In the genomic region with DNA sequence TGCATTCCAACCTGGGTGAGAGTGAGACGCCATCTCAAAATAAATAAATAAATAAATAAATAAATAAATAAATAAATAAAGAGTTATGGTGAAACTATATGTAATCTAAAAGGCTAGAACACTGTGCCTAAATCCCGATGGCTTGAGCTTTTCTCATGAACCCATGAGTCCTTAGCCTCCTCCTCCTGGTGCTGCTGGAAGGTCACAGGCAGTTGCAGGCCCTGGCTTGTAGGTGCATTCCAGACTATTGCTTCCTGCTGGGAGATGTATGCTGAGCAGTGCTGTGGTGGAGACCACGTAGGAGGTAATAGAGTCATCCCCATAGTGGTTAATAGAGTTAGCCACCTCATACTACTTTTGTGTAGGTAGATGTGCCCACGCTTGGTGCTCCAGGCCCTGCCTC, we compare ENCODE assay signal across 1 cellular context.
TF ChIP-seq lines count a peak whose summit lies in the region.

No MANE protein-coding gene starts in this region.

TF ChIP-seq in K562, 482 proteins besides CTCF, POLR2A, EP300 and RAD21:
- TF ChIP-seq, protein P1, sequence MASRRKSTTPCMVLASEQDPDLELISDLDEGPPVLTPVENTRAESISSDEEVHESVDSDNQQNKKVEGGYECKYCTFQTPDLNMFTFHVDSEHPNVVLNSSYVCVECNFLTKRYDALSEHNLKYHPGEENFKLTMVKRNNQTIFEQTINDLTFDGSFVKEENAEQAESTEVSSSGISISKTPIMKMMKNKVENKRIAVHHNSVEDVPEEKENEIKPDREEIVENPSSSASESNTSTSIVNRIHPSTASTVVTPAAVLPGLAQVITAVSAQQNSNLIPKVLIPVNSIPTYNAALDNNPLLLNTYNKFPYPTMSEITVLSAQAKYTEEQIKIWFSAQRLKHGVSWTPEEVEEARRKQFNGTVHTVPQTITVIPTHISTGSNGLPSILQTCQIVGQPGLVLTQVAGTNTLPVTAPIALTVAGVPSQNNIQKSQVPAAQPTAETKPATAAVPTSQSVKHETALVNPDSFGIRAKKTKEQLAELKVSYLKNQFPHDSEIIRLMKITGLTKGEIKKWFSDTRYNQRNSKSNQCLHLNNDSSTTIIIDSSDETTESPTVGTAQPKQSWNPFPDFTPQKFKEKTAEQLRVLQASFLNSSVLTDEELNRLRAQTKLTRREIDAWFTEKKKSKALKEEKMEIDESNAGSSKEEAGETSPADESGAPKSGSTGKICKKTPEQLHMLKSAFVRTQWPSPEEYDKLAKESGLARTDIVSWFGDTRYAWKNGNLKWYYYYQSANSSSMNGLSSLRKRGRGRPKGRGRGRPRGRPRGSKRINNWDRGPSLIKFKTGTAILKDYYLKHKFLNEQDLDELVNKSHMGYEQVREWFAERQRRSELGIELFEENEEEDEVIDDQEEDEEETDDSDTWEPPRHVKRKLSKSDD (conservative IDR thresholded peaks at IDR 0.05; ENCODE audit: low read length), result no peak
- TF ChIP-seq CBFA2T2 (conservative IDR thresholded peaks at IDR 0.05), result no peak
- TF ChIP-seq, protein P2, sequence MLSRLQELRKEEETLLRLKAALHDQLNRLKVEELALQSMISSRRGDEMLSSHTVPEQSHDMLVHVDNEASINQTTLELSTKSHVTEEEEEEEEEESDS (CRISPR knock-in tag; IDR thresholded peaks at IDR 0.05), result no peak
- peak; percentile 82; the same call in 1 of the 2 replicates for TF ChIP-seq ZC3H11A (IDR thresholded peaks at IDR 0.05; ENCODE audit: low read depth, low read length)
